Comparison of ENCODE assay signal across 1 cellular context in genomic region chr19:7993560-7993959, GRCh38.
TF ChIP-seq lines count a peak whose summit lies in the region.

No MANE protein-coding gene starts in this region.

TF ChIP-seq in HepG2, 621 proteins besides CTCF, POLR2A, EP300 and RAD21:
- TF ChIP-seq ZBTB33 (CRISPR knock-in tag; IDR thresholded peaks at IDR 0.05) (peak; percentile 78), ZNF724P (CRISPR knock-in tag; IDR thresholded peaks at IDR 0.05; ENCODE audit: borderline replicate concordance) (no peak), STAT5B (CRISPR knock-in tag; IDR thresholded peaks at IDR 0.05) (no peak), USF2 (IDR thresholded peaks at IDR 0.05; ENCODE audit: low read depth, low read length) (no peak), USF2 (CRISPR knock-in tag; IDR thresholded peaks at IDR 0.05; ENCODE audit: borderline replicate concordance) (no peak), NFATC3 (CRISPR knock-in tag; IDR thresholded peaks at IDR 0.05) (no peak), FOXC1 (CRISPR knock-in tag; IDR thresholded peaks at IDR 0.05; ENCODE audit: borderline replicate concordance) (no peak), ZNF263 (CRISPR knock-in tag; IDR thresholded peaks at IDR 0.05) (peak; percentile 83), ZNF687 (CRISPR knock-in tag; IDR thresholded peaks at IDR 0.05) (peak; percentile 13; the same call in 1 of the 2 replicates), ZNF547 (CRISPR knock-in tag; IDR thresholded peaks at IDR 0.05) (no peak), SALL2 (CRISPR knock-in tag; IDR thresholded peaks at IDR 0.05) (no peak)
